24 cellular contexts compared by ENCODE assay signal in the genomic region with DNA sequence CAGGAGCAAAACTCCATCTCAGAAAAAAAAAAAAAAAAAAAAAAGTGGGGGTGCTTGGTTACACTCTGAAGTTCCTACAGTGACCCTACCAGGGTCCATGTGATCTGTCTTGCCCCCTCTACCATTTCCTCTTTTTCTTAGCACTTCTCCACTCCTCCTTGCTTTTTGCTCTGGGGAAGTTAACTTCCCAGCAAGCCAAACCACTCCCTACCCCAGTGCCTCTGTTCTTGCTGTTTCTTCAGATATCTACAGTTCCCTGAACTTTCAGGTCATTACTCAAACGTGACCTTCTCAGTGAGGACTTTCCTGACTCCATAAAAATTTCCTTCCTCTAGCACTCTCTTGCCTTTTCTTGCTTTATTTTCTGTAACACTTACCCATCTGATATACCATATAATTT.
DNase-seq lines count a peak whose midpoint lies in the region; TF ChIP-seq lines count a peak whose summit lies in the region.
"Had no signal": no experiment of that assay in that cellular context is flagged by ENCODE, and none has a peak within 500 bp of the region (broad histone marks: within the 10 kb centered on the region; RNA-seq: fewer than 3 reads in every experiment).

No MANE protein-coding gene starts in this region.

- H3K27ac Mint-ChIP-seq in dendritic cell treated with granulocyte-macrophage colony-stimulating factor and Interleukin-4, amounts not matched to agents 40 ng/mL and 50 ng/mL, for 4 days: peak overlapping the region; percentile 71

- TF ChIP-seq CTCF in transverse colon (IDR thresholded peaks at IDR 0.05) (no peak), GM13977 (IDR thresholded peaks at IDR 0.05; ENCODE audit: extremely low read depth, insufficient read depth, missing control alignments) (no peak)

- no peaks in the 10 kb centered on the region for H3K36me3 ChIP-seq in transverse colon
- H3K36me3 ChIP-seq: brain microvascular endothelial cell, SJCRH30, stomach, tibial nerve had no signal

- H3K4me3 Mint-ChIP-seq in dendritic cell treated with granulocyte-macrophage colony-stimulating factor and Interleukin-4, amounts not matched to agents 40 ng/mL and 50 ng/mL, for 4 days: no peak overlapping the region

- intact Hi-C loops in dendritic cell treated with granulocyte-macrophage colony-stimulating factor and Interleukin-4, amounts not matched to agents 40 ng/mL and 50 ng/mL, for 4 days (cut with micrococcal nuclease): no loop called here
- intact Hi-C loops in transverse colon (cut with DNase I; ENCODE audit: low total_unique reads): no loop called here

- H3K9me3 ChIP-seq in transverse colon: no peaks in the 10 kb centered on the region
- H3K9me3 ChIP-seq: stomach, tibial nerve had no signal

- no peak for TF ChIP-seq EP300 in transverse colon (IDR thresholded peaks at IDR 0.05; ENCODE audit: low read depth)

- peaks cover 6% of the 10 kb centered on the region for H3K36me3 Mint-ChIP-seq in dendritic cell treated with granulocyte-macrophage colony-stimulating factor and Interleukin-4, amounts not matched to agents 40 ng/mL and 50 ng/mL, for 4 days (ENCODE audit: low read depth)

- no peaks in the 10 kb centered on the region for H3K27me3 ChIP-seq in transverse colon
- H3K27me3 ChIP-seq: brain microvascular endothelial cell, SJCRH30, stomach, tibial nerve had no signal

- no peak for TF ChIP-seq POLR2A in transverse colon (IDR thresholded peaks at IDR 0.05)

- H3K27me3 Mint-ChIP-seq in dendritic cell treated with granulocyte-macrophage colony-stimulating factor and Interleukin-4, amounts not matched to agents 40 ng/mL and 50 ng/mL, for 4 days: no peaks in the 10 kb centered on the region

- no peaks in the 10 kb centered on the region for H3K9me3 Mint-ChIP-seq in dendritic cell treated with granulocyte-macrophage colony-stimulating factor and Interleukin-4, amounts not matched to agents 40 ng/mL and 50 ng/mL, for 4 days

- peaks cover 88% of the 10 kb centered on the region for H3K4me1 Mint-ChIP-seq in dendritic cell treated with granulocyte-macrophage colony-stimulating factor and Interleukin-4, amounts not matched to agents 40 ng/mL and 50 ng/mL, for 4 days (ENCODE audit: low read depth)

- 0 to 21% methylated on average over 1 of the region's 1 CpG for WGBS in transverse colon (ENCODE audit: low coverage in 1 of 2), 2 donors

- H3K4me3 ChIP-seq in transverse colon: no peak overlapping the region
- H3K4me3 ChIP-seq: SJCRH30, stomach, tibial nerve had no signal

- in situ Hi-C loops in transverse colon (cut with MboI; ENCODE audit: low pct_ligation_motif_present in 1 of 4, low pct_unique_long_range_greater_than_20kb in 1 of 4, low sequenced_read_pairs in 3 of 4) (no loop called here), GM13977 (cut with MboI; ENCODE audit: low pct_unique_long_range_greater_than_20kb, low sequenced_read_pairs, unreplicated experiment) (no loop called here)

- peak; percentile 39 for DNase-seq in SIG-M5 treated with dmso at 0.1 percent for 504 hours (lab: John Stamatoyannopoulos, UW; ENCODE audit: unreplicated experiment)
- DNase-seq in SIG-M5 (lab: John Stamatoyannopoulos, UW): no peak
- DNase-seq in NOMO-1 treated with dmso at 0.1 percent for 144 hours (lab: John Stamatoyannopoulos, UW; ENCODE audit: unreplicated experiment): peak; percentile 30
- no peak for DNase-seq in transverse colon
- no peak for DNase-seq in GM13977 (ENCODE audit: low spot score)
- no peak for DNase-seq in stimulated activated naive CD4-positive, alpha-beta T cell (lab: John Stamatoyannopoulos, UW)
- DNase-seq in NCI-H345 treated with DMSO at 0.1 percent for 48 hours (lab: John Stamatoyannopoulos, UW; ENCODE audit: unreplicated experiment): no peak
- DNase-seq: 8988T; activated CD4-positive, alpha-beta T cell treated with anti-CD3 and anti-CD28 coated beads for 4 hours; activated naive CD4-positive, alpha-beta T cell; activated T-cell treated with anti-CD3 and anti-CD28 coated beads, Interleukin-2, amount 50 U/mL, for 48 hours; brain microvascular endothelial cell; effector memory CD4-positive, alpha-beta T cell; erythroblast; GOT3; KG1; NCI-H1048; NCI-H187 treated with DMSO at 0.1 percent for 48 hours; stimulated activated CD4-positive, alpha-beta T cell treated with anti-CD3 and anti-CD28 coated beads, Interleukin-15, amount 100 ng/mL, for 24 hours; stomach had no signal

- peak overlapping the region; percentile 83 to 89 (median 84) for H3K27ac ChIP-seq in transverse colon
- H3K27ac ChIP-seq: brain microvascular endothelial cell, parathyroid adenoma, SJCRH30, stomach, tibial nerve had no signal

- H3K4me1 ChIP-seq in transverse colon: peaks cover 0 to 56% (median 36%) of the 10 kb centered on the region in 4 donors
- H3K4me1 ChIP-seq: parathyroid adenoma, tibial nerve had no signal

Comparison
In these comparisons a context has a peak if more than half of its experiments do, and no peak if none do; other contexts are left out.
1. DNase-seq: peak in SIG-M5 treated with dmso at 0.1 percent for 504 hours (single experiment) and NOMO-1 treated with dmso at 0.1 percent for 144 hours (single experiment); none in SIG-M5 (single experiment), transverse colon (single experiment), GM13977 (single experiment), stimulated activated naive CD4-positive, alpha-beta T cell (0 of 6) and NCI-H345 treated with DMSO at 0.1 percent for 48 hours (single experiment).